ENCODE assay signal across 8 cellular contexts in the genomic region with DNA sequence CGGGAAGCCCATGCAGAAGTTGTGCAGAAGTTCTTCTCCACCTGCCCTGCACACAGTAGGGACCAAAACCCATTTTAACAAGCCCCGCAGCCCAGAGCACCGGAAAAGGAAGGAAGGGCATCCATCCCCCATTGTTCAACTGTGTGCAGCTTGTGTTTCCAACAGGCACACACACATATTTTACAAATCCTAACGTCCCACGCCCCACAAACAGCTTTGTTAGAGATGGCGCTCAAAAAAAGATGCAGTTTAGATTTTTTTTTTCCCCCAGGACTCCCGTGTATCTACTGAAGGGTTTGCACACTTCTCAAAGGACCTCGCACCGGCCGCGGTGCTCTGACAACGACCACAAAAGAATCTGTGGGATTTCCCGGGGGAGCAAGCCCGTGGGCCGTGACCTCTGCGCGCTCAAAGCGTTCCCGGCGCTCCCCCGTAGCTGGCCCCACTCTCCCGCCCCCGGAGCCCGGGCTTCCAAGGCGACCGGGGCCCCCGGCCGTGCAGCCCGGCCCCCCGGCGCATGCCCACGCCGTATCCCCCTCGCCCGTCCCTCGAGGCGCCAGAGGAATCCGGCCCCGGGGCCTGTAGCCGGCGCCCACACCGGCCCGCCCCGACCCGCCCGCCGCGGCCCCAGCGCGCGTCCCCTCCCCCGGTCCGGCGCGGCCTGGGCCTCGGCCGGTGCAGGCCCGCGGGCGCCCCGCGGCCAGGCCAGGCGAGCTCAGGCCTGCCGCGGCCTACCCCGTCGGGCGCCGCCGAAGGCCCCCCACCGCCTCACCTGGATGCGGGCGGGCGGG. TPM values are rescaled to one million over a fixed set of nuclear protein-coding genes. Genes with fewer than 3 reads are reported as not detected.
DNase-seq lines count a peak whose midpoint lies in the region; ATAC-seq and TF ChIP-seq lines count a peak whose summit lies in the region.

No MANE protein-coding gene starts in this region.

- no peak for TF ChIP-seq POLR2A in adrenal gland (IDR thresholded peaks at IDR 0.05)

- peak; percentile 62 for DNase-seq in DMS53 (lab: John Stamatoyannopoulos, UW)
- DNase-seq in DMS53 treated with DMSO at 0.1 percent for 48 hours (lab: John Stamatoyannopoulos, UW; ENCODE audit: unreplicated experiment): no peak
- DNase-seq in NT2/D1 (ENCODE audit: low read depth, low spot score): no peak
- DNase-seq in adrenal gland: peak in 1 of 7 donors; percentile 19
- peak; percentile 46 for DNase-seq in iPS-NIHi11 (ENCODE audit: low spot score)
- DNase-seq in stimulated activated CD4-positive, alpha-beta T cell treated with anti-CD3 and anti-CD28 coated beads, Interleukin-4, amount 100 ng/mL, for 4 hours: peak; percentile 16 to 32
- no peak for DNase-seq in 8988T

- peaks cover 48% of the 10 kb centered on the region for H3K36me3 ChIP-seq in NT2/D1 (ENCODE audit: insufficient read depth, insufficient read length, low read length)
- H3K36me3 ChIP-seq in adrenal gland (replicated peaks in 1 of 2): no peaks in the 10 kb centered on the region

- peak overlapping the region; percentile 69 for H3K4me3 ChIP-seq in NT2/D1 (ENCODE audit: insufficient read length, low read depth)
- H3K4me3 ChIP-seq in adrenal gland: peak overlapping the region in 2 of 4 donors; percentile 23 to 86

- H3K9me3 ChIP-seq in NT2/D1 (ENCODE audit: insufficient read depth, low read length) (no peaks in the 10 kb centered on the region), adrenal gland (replicated peaks in 1 of 3) (no peaks in the 10 kb centered on the region)

- 0 to 1% (median 0%) methylated on average over 15 to 73 of the region's 74 CpGs for WGBS in adrenal gland, 4 donors

- H3K27me3 ChIP-seq in NT2/D1 (ENCODE audit: insufficient read depth, insufficient read length) (no peaks in the 10 kb centered on the region), adrenal gland (no peaks in the 10 kb centered on the region)

- TF ChIP-seq CTCF in adrenal gland (IDR thresholded peaks at IDR 0.05): no peak

- peak overlapping the region; percentile 92 for H3K9ac ChIP-seq in NT2/D1 (ENCODE audit: insufficient read length, low read depth)

- H3K27ac ChIP-seq in adrenal gland: peak overlapping the region in 4 of 5 donors; percentile 47 to 96 (median 60)

- peak; percentile 21 for ATAC-seq in HG02588 (IDR thresholded peaks at IDR 0.05; ENCODE audit: unreplicated experiment)

- peaks cover 15% of the 10 kb centered on the region for H3K4me1 ChIP-seq in NT2/D1 (ENCODE audit: insufficient read depth, insufficient read length)
- peaks cover 37 to 49% of the 10 kb centered on the region in 2 donors for H3K4me1 ChIP-seq in adrenal gland (replicated peaks in 1 of 2)

- intact Hi-C loops in adrenal gland (cut with DNase I): no loop called here

RNA-seq across cellular contexts. Expression of a gene that starts 0.5 kb away (rescaled TPM):
- 10 to 100 TPM; 16.8 to 78.9 (median 67.5) TPM for total RNA-seq in adrenal gland
- polyA plus RNA-seq in adrenal gland: 10 to 100 TPM; 12.8 to 53.5 (median 15.9) TPM

RNA-seq across cellular contexts. Expression of a gene that starts 47.6 kb away (rescaled TPM):
- total RNA-seq in adrenal gland: under 1 TPM in 1 of 8 donors, not detected in 7; 0.78 TPM
- polyA plus RNA-seq in adrenal gland: not detected

Comparison
In these comparisons a context has a peak if more than half of its experiments do, and no peak if none do; other contexts are left out.
1. DNase-seq: peak in DMS53 (single experiment), iPS-NIHi11 (single experiment) and stimulated activated CD4-positive, alpha-beta T cell treated with anti-CD3 and anti-CD28 coated beads, Interleukin-4, amount 100 ng/mL, for 4 hours (2 of 2); none in DMS53 treated with DMSO at 0.1 percent for 48 hours (single experiment), NT2/D1 (single experiment) and 8988T (single experiment).